ENCODE assay signal across 10 cellular contexts in genomic region chr19:41872384-41872774, GRCh38. TPM values are rescaled to one million over a fixed set of nuclear protein-coding genes. Genes with fewer than 3 reads are reported as not detected.
DNase-seq lines count a peak whose midpoint lies in the region; ATAC-seq and TF ChIP-seq lines count a peak whose summit lies in the region.
"Had no signal": no experiment of that assay in that cellular context is flagged by ENCODE, and none has a peak within 500 bp of the region (broad histone marks: within the 10 kb centered on the region; RNA-seq: fewer than 3 reads in every experiment).

No MANE protein-coding gene starts in this region.

- DNase-seq in Caco-2 (no peak), HK-2 (ENCODE audit: unreplicated experiment) (peak; percentile 44), memory B cell (ENCODE audit: low spot score in 2 of 2) (no peak), iPS-NIHi11 (ENCODE audit: low spot score) (no peak), epidermal melanocyte (ENCODE audit: insufficient read length, low spot score) (no peak), AG08396 (ENCODE audit: low spot score) (no peak)
- DNase-seq in activated T-cell treated with anti-CD3 and anti-CD28 coated beads, Interleukin-2, amount 50 U/mL, for 72 hours: no peak

- H3K27ac Mint-ChIP-seq in Caco-2 (ENCODE audit: unreplicated experiment) (peak overlapping the region; percentile 88), memory B cell (no peak overlapping the region)
- peak overlapping the region; percentile 75 for H3K27ac Mint-ChIP-seq in activated T-cell treated with anti-CD3 and anti-CD28 coated beads, Interleukin-2, amount 50 U/mL, for 72 hours

- no TSS peak for BruUV-seq in Caco-2 (replicated peaks; lab: Mats Ljungman, UMichigan)

- no peak overlapping the region for H3K4me3 ChIP-seq in Caco-2 (ENCODE audit: low read depth, low read length)
- H3K4me3 ChIP-seq: MG63 had no signal

- POLR2A ChIA-PET in Caco-2 (lab: Charles Lee): interaction anchor here (1.0 to 1.5 kb wide), 3 partner anchors 8 to 12 kb away, joined by 3 to 15 read pairs (median 13); partner anchors contain the start of gene RPS19

- H3K4me1 Mint-ChIP-seq in Caco-2 (ENCODE audit: low read depth, unreplicated experiment) (peaks cover 14% of the 10 kb centered on the region), memory B cell (peaks cover 48% of the 10 kb centered on the region)
- peaks cover 87% of the 10 kb centered on the region for H3K4me1 Mint-ChIP-seq in activated T-cell treated with anti-CD3 and anti-CD28 coated beads, Interleukin-2, amount 50 U/mL, for 72 hours (ENCODE audit: low read depth)

- CTCF ChIA-PET in Caco-2 (lab: Charles Lee): interaction anchor here (1.3 to 2.3 kb wide), 3 partner anchors 15 to 163 kb away, joined by 9 to 18 read pairs (median 17); partner anchors contain the start of gene RABAC1

- no peak overlapping the region for H3K4me3 Mint-ChIP-seq in Caco-2 (ENCODE audit: unreplicated experiment)
- H3K4me3 Mint-ChIP-seq in activated T-cell treated with anti-CD3 and anti-CD28 coated beads, Interleukin-2, amount 50 U/mL, for 72 hours: peak overlapping the region in 1 of 2 donors; percentile 20
- H3K4me3 Mint-ChIP-seq in memory B cell: peak overlapping the region; percentile 44

- intact Hi-C loops in Caco-2 (cut with micrococcal nuclease; ENCODE audit: unreplicated experiment): loop anchor here (2.0 kb wide), 1 partner anchor 14 kb away; no protein-coding TSS in a partner anchor

- peaks cover 70% of the 10 kb centered on the region for H3K36me3 Mint-ChIP-seq in Caco-2 (ENCODE audit: insufficient read depth, unreplicated experiment)
- H3K36me3 Mint-ChIP-seq in activated T-cell treated with anti-CD3 and anti-CD28 coated beads, Interleukin-2, amount 50 U/mL, for 72 hours (ENCODE audit: insufficient read depth in 2 of 2): peaks cover 6 to 19% of the 10 kb centered on the region in 2 donors
- peaks cover 16% of the 10 kb centered on the region for H3K36me3 Mint-ChIP-seq in memory B cell

- TF ChIP-seq CTCF in Caco-2 (IDR thresholded peaks at IDR 0.05; ENCODE audit: insufficient read depth in 1 of 2, low read depth in 1 of 2, low read length in 1 of 2, severe bottlenecking in 1 of 2, unreplicated experiment in 1 of 2): no peak

- no peak for ATAC-seq in activated T-cell treated with anti-CD3 and anti-CD28 coated beads, Interleukin-2, amount 50 U/mL, for 72 hours (replicated peaks in 1 of 2)
- ATAC-seq in memory B cell (ENCODE audit: low read depth) (no peak), HG03460 (IDR thresholded peaks at IDR 0.05; ENCODE audit: unreplicated experiment) (no peak)

- no peaks in the 10 kb centered on the region for H3K9me3 ChIP-seq in Caco-2

- no peaks in the 10 kb centered on the region for H3K27me3 Mint-ChIP-seq in Caco-2 (ENCODE audit: insufficient read depth, unreplicated experiment)
- H3K27me3 Mint-ChIP-seq in activated T-cell treated with anti-CD3 and anti-CD28 coated beads, Interleukin-2, amount 50 U/mL, for 72 hours (ENCODE audit: low read depth): no peaks in the 10 kb centered on the region
- no peaks in the 10 kb centered on the region for H3K27me3 Mint-ChIP-seq in memory B cell

- no peaks in the 10 kb centered on the region for H3K27me3 ChIP-seq in Caco-2 (replicated peaks; ENCODE audit: control insufficient read depth, insufficient read depth, low read length)
- H3K27me3 ChIP-seq: MG63 had no signal

- peaks cover 20% of the 10 kb centered on the region for H3K4me1 ChIP-seq in Caco-2

- peaks cover 4% of the 10 kb centered on the region for H3K36me3 ChIP-seq in Caco-2 (ENCODE audit: control insufficient read depth, insufficient read depth, low read length)

- H3K9me3 Mint-ChIP-seq in Caco-2 (ENCODE audit: unreplicated experiment): no peaks in the 10 kb centered on the region
- H3K9me3 Mint-ChIP-seq in activated T-cell treated with anti-CD3 and anti-CD28 coated beads, Interleukin-2, amount 50 U/mL, for 72 hours: no peaks in the 10 kb centered on the region
- H3K9me3 Mint-ChIP-seq in memory B cell: no peaks in the 10 kb centered on the region

RNA-seq across cellular contexts. Expression of gene CD79A, which starts 4.7 kb away (rescaled TPM):
- 0.82 TPM in 1 of 2 replicates, not detected in the other for total RNA-seq in Caco-2 (2022)
- 10 to 100 TPM; 12.3 to 27.5 TPM for total RNA-seq in activated T-cell treated with anti-CD3 and anti-CD28 coated beads, Interleukin-2, amount 50 U/mL, for 72 hours

RNA-seq across cellular contexts. Expression of gene ARHGEF1, which starts 10.6 kb away (rescaled TPM):
- 60.2 and 63.5 TPM in 2 replicates for total RNA-seq in Caco-2 (2022)
- 100 to 1,000 TPM; 371 to 446 TPM for total RNA-seq in activated T-cell treated with anti-CD3 and anti-CD28 coated beads, Interleukin-2, amount 50 U/mL, for 72 hours

RNA-seq across cellular contexts. Expression of gene RPS19, which starts 12.3 kb away (rescaled TPM):
- total RNA-seq in Caco-2 (2022): 3,297 and 3,418 TPM in 2 replicates
- 1,000 to 10,000 TPM; 4,101 to 4,133 TPM for total RNA-seq in activated T-cell treated with anti-CD3 and anti-CD28 coated beads, Interleukin-2, amount 50 U/mL, for 72 hours

RNA-seq across cellular contexts. Expression of gene DMRTC2, which starts 27.5 kb away (rescaled TPM):
- not detected in 2 replicates for total RNA-seq in Caco-2 (2022)
- total RNA-seq in activated T-cell treated with anti-CD3 and anti-CD28 coated beads, Interleukin-2, amount 50 U/mL, for 72 hours: not detected
- total RNA-seq: osteoblast had no signal

RNA-seq across cellular contexts. Expression of gene LYPD4, which starts 27.9 kb away (rescaled TPM):
- total RNA-seq in Caco-2 (2022): not detected in 2 replicates
- not detected for total RNA-seq in activated T-cell treated with anti-CD3 and anti-CD28 coated beads, Interleukin-2, amount 50 U/mL, for 72 hours
- total RNA-seq: osteoblast had no signal
